38 cellular contexts compared by ENCODE assay signal in genomic region chr11:133384731-133385130, GRCh38.
"Had no signal": no experiment of that assay in that cellular context is flagged by ENCODE, and none has a peak within 500 bp of the region (broad histone marks: within the 10 kb centered on the region; RNA-seq: fewer than 3 reads in every experiment).

No MANE protein-coding gene starts in this region.

- FAIRE-seq: astrocyte, TTC549 had no signal

- H3K4me3 Mint-ChIP-seq: activated B cell treated with CpG ODN at 0.5 μM for 24 hours; activated CD4-positive, alpha-beta memory T cell treated with anti-CD3 and anti-CD28 coated beads for 36 hours; activated CD4-positive, alpha-beta T cell treated with anti-CD3 and anti-CD28 coated beads, Interleukin-2, amount 10 ng/mL, durations not matched to agents 24 days and 14 days; activated CD8-positive, alpha-beta memory T cell treated with anti-CD3 and anti-CD28 coated beads, Interleukin-2, amount 10 ng/mL, durations not matched to agents 7 days and 5 days; activated CD8-positive, alpha-beta T cell treated with anti-CD3 and anti-CD28 coated beads for 36 hours; activated naive CD4-positive, alpha-beta T cell treated with anti-CD3 and anti-CD28 coated beads, Interleukin-2, amount 10 ng/mL, durations not matched to agents 7 days and 5 days; activated naive CD4-positive, alpha-beta T cell treated with anti-CD3 and anti-CD28 coated beads, Interleukin-2, amount 50 U/mL, for 24 hours; activated naive CD8-positive, alpha-beta T cell; activated T-cell treated with anti-CD3 and anti-CD28 coated beads, Interleukin-2, amount 50 U/mL, for 24 hours; central memory CD8-positive, alpha-beta T cell; T-helper 1 cell treated with Interleukin-12 subunit alpha and Interleukin-12 subunit beta and Interleukin-4 antibody, amounts not matched to agents 30 μg/mL and 1 μg/mL, for 36 hours; T-helper 2 cell treated with Interferon-gamma antibody and Interleukin-4, amounts not matched to agents 5 μg/mL and 100 μg/mL, for 36 hours had no signal

- ATAC-seq: activated CD8-positive, alpha-beta memory T cell treated with anti-CD3 and anti-CD28 coated beads, Interleukin-2, amount 10 ng/mL, durations not matched to agents 7 days and 5 days; activated CD8-positive, alpha-beta T cell treated with anti-CD3 and anti-CD28 coated beads for 36 hours; body of pancreas had no signal

- H3K36me3 ChIP-seq: adrenal gland, brain microvascular endothelial cell, breast epithelium, WERI-Rb-1 had no signal

- H3K4me1 Mint-ChIP-seq: activated B cell treated with CpG ODN at 0.5 μM for 24 hours; activated CD4-positive, alpha-beta T cell treated with anti-CD3 and anti-CD28 coated beads, Interleukin-2, amount 10 ng/mL, durations not matched to agents 24 days and 14 days; activated CD8-positive, alpha-beta memory T cell treated with anti-CD3 and anti-CD28 coated beads, Interleukin-2, amount 10 ng/mL, durations not matched to agents 7 days and 5 days; activated naive CD4-positive, alpha-beta T cell treated with anti-CD3 and anti-CD28 coated beads, Interleukin-2, amount 10 ng/mL, durations not matched to agents 7 days and 5 days; activated naive CD4-positive, alpha-beta T cell treated with anti-CD3 and anti-CD28 coated beads, Interleukin-2, amount 50 U/mL, for 24 hours; central memory CD8-positive, alpha-beta T cell had no signal

- H3K27me3 ChIP-seq: body of pancreas, brain microvascular endothelial cell, breast epithelium had no signal

- H3K9me3 Mint-ChIP-seq: activated B cell treated with CpG ODN at 0.5 μM for 24 hours; activated CD4-positive, alpha-beta memory T cell treated with anti-CD3 and anti-CD28 coated beads for 36 hours; activated CD4-positive, alpha-beta T cell treated with anti-CD3 and anti-CD28 coated beads, Interleukin-2, amount 10 ng/mL, durations not matched to agents 24 days and 14 days; activated CD8-positive, alpha-beta T cell treated with anti-CD3 and anti-CD28 coated beads for 36 hours; activated naive CD4-positive, alpha-beta T cell treated with anti-CD3 and anti-CD28 coated beads, Interleukin-2, amount 10 ng/mL, durations not matched to agents 7 days and 5 days; activated naive CD4-positive, alpha-beta T cell treated with anti-CD3 and anti-CD28 coated beads, Interleukin-2, amount 50 U/mL, for 24 hours; activated T-cell treated with anti-CD3 and anti-CD28 coated beads, Interleukin-2, amount 50 U/mL, for 24 hours; activated T-helper 2 cell treated with anti-CD3 and anti-CD28 coated beads, Interferon-gamma antibody, Interleukin-2, Interleukin-4, amounts not matched to agents 10 μg/mL and 5 μg/mL and 100 μg/mL, durations not matched to agents 14 hours and 24 hours and 36 hours; T-helper 1 cell treated with Interleukin-12 subunit alpha and Interleukin-12 subunit beta and Interleukin-4 antibody, amounts not matched to agents 30 μg/mL and 1 μg/mL, for 36 hours; T-helper 2 cell treated with Interferon-gamma antibody and Interleukin-4, amounts not matched to agents 5 μg/mL and 100 μg/mL, for 36 hours had no signal

- H3K9me3 ChIP-seq: adrenal gland, body of pancreas, breast epithelium had no signal

- H3K4me3 ChIP-seq: adrenal gland, body of pancreas, breast epithelium had no signal

- H3K27ac ChIP-seq: adrenal gland, body of pancreas, brain microvascular endothelial cell, breast epithelium, WERI-Rb-1 had no signal

- H3K27ac Mint-ChIP-seq: activated B cell treated with CpG ODN at 0.5 μM for 24 hours; activated CD4-positive, alpha-beta memory T cell treated with anti-CD3 and anti-CD28 coated beads for 36 hours; activated CD4-positive, alpha-beta T cell treated with anti-CD3 and anti-CD28 coated beads, Interleukin-2, amount 10 ng/mL, durations not matched to agents 24 days and 14 days; activated CD8-positive, alpha-beta memory T cell treated with anti-CD3 and anti-CD28 coated beads, Interleukin-2, amount 10 ng/mL, durations not matched to agents 7 days and 5 days; activated CD8-positive, alpha-beta T cell treated with anti-CD3 and anti-CD28 coated beads for 36 hours; activated naive CD4-positive, alpha-beta T cell treated with anti-CD3 and anti-CD28 coated beads, Interleukin-2, amount 10 ng/mL, durations not matched to agents 7 days and 5 days; activated naive CD4-positive, alpha-beta T cell treated with anti-CD3 and anti-CD28 coated beads, Interleukin-2, amount 50 U/mL, for 24 hours; activated naive CD8-positive, alpha-beta T cell; activated T-cell treated with anti-CD3 and anti-CD28 coated beads, Interleukin-2, amount 50 U/mL, for 24 hours; activated T-helper 2 cell treated with anti-CD3 and anti-CD28 coated beads, Interferon-gamma antibody, Interleukin-2, Interleukin-4, amounts not matched to agents 10 μg/mL and 5 μg/mL and 100 μg/mL, durations not matched to agents 14 hours and 24 hours and 36 hours; T-helper 1 cell treated with Interleukin-12 subunit alpha and Interleukin-12 subunit beta and Interleukin-4 antibody, amounts not matched to agents 30 μg/mL and 1 μg/mL, for 36 hours; T-helper 2 cell treated with Interferon-gamma antibody and Interleukin-4, amounts not matched to agents 5 μg/mL and 100 μg/mL, for 36 hours had no signal

- H3K27me3 Mint-ChIP-seq: activated B cell treated with CpG ODN at 0.5 μM for 24 hours; activated CD4-positive, alpha-beta T cell treated with anti-CD3 and anti-CD28 coated beads, Interleukin-2, amount 10 ng/mL, durations not matched to agents 24 days and 14 days; activated CD8-positive, alpha-beta memory T cell treated with anti-CD3 and anti-CD28 coated beads, Interleukin-2, amount 10 ng/mL, durations not matched to agents 7 days and 5 days; activated CD8-positive, alpha-beta T cell treated with anti-CD3 and anti-CD28 coated beads for 36 hours; activated naive CD4-positive, alpha-beta T cell treated with anti-CD3 and anti-CD28 coated beads, Interleukin-2, amount 10 ng/mL, durations not matched to agents 7 days and 5 days; central memory CD8-positive, alpha-beta T cell had no signal

- DNase-seq: activated B cell treated with CpG ODN at 0.5 μM for 24 hours; activated CD4-positive, alpha-beta memory T cell treated with anti-CD3 and anti-CD28 coated beads for 36 hours; activated CD4-positive, alpha-beta T cell treated with anti-CD3 and anti-CD28 coated beads for 4 hours; activated CD4-positive, alpha-beta T cell treated with anti-CD3 and anti-CD28 coated beads, Interleukin-2, amount 10 ng/mL, durations not matched to agents 24 days and 14 days; activated CD4-positive, alpha-beta T cell treated with anti-CD3 and anti-CD28 coated beads, Interleukin-2, amount 50 U/mL, for 1 hour; activated CD4-positive, alpha-beta T cell treated with anti-CD3 and anti-CD28 coated beads, Interleukin-2, amount 50 U/mL, for 4 hours; activated CD4-positive, CD25-positive, alpha-beta regulatory T cell treated with anti-CD3 and anti-CD28 coated beads, Interleukin-2, amount 50 U/mL, for 72 hours; activated CD8-positive, alpha-beta memory T cell treated with anti-CD3 and anti-CD28 coated beads for 24 hours; activated CD8-positive, alpha-beta memory T cell treated with anti-CD3 and anti-CD28 coated beads, Interleukin-2, amount 10 ng/mL, durations not matched to agents 7 days and 5 days; activated CD8-positive, alpha-beta memory T cell treated with anti-CD3 and anti-CD28 coated beads, Interleukin-2, amount 50 U/mL, for 48 hours; activated CD8-positive, alpha-beta T cell treated with anti-CD3 and anti-CD28 coated beads for 36 hours; activated effector memory CD4-positive, alpha-beta T cell treated with Interleukin-2 at 50 U/mL for 16 hours; activated gamma-delta T cell; activated naive CD4-positive, alpha-beta T cell treated with anti-CD3 and anti-CD28 coated beads, Interleukin-2, amount 10 ng/mL, durations not matched to agents 7 days and 5 days; activated naive CD4-positive, alpha-beta T cell treated with Interleukin-2 at 50 U/mL for 16 hours; activated T-cell treated with anti-CD3 and anti-CD28 coated beads, Interleukin-2, amount 50 U/mL, for 24 hours; activated T-cell treated with anti-CD3 and anti-CD28 coated beads, Interleukin-2, amount 50 U/mL, for 48 hours; adrenal gland; amniotic stem cell; aorta; body of pancreas; brain microvascular endothelial cell; caudate nucleus; cerebellar nuclear complex; SW 1271; T-helper 1 cell; T-helper 2 cell; T-helper 9 cell; WERI-Rb-1 had no signal

- H3K36me3 Mint-ChIP-seq: activated CD4-positive, alpha-beta memory T cell treated with anti-CD3 and anti-CD28 coated beads for 36 hours; activated CD8-positive, alpha-beta memory T cell treated with anti-CD3 and anti-CD28 coated beads, Interleukin-2, amount 10 ng/mL, durations not matched to agents 7 days and 5 days; activated naive CD4-positive, alpha-beta T cell treated with anti-CD3 and anti-CD28 coated beads, Interleukin-2, amount 10 ng/mL, durations not matched to agents 7 days and 5 days; activated naive CD4-positive, alpha-beta T cell treated with anti-CD3 and anti-CD28 coated beads, Interleukin-2, amount 50 U/mL, for 24 hours; activated naive CD8-positive, alpha-beta T cell had no signal

- H3K4me1 ChIP-seq: adrenal gland, body of pancreas, breast epithelium had no signal
